1 cellular context compared by ENCODE assay signal in the genomic region with DNA sequence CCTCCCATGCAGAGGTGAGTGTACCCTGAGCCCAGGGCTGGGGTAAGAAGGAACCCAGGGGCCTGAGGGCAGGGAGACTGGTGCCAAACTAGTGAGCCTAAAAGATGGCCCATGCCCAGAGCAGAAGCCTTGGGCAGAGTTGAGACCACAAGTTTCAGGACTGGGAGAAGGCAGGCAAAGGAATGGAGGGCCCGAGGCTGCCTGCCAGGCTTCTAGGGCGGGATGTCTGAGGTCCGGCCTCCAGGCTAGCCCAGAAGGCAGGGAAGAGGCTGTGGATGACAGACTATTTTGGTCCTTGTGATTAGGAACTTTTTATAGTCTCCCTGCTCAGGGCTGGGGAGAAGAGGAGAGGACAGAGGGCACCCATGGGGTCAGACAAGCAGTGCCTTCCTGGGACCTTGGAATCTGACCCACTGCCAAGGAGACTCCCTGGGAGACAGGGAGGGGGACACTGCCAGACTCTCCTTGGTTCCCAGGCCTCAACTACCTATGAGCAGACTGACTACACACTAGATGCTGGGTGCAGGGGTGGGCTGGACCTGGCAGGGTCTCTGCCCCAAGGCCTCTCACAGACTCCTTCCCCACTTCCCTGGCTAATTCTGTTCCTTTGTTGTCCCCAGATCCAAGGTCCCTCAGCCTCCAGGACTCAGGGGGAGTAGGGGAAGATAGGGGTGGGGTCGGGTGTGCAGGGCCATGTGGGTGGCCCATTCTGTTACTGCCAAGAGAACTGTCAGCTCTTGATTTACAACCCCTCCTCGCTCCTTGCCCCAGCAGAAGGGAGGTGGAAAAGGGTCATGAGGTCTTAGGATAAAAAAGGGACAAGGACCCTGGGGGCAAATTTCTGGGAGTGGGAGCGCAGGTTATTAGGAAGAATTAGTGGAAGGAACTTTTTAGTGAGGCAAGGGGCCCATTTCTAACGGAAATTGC.
TF ChIP-seq lines count a peak whose summit lies in the region.

No MANE protein-coding gene starts in this region.

TF ChIP-seq in GM23338, 12 proteins besides CTCF, POLR2A, EP300 and RAD21:
- TF ChIP-seq ZNF462 (CRISPR knock-in tag; IDR thresholded peaks at IDR 0.05) (no peak), POLR2AphosphoS5 (IDR thresholded peaks at IDR 0.05; ENCODE audit: low read depth) (no peak), JUNB (IDR thresholded peaks at IDR 0.05; ENCODE audit: unreplicated experiment) (no peak), CREB1 (CRISPR knock-in tag; IDR thresholded peaks at IDR 0.05; ENCODE audit: low read depth) (no peak), ETS1 (IDR thresholded peaks at IDR 0.05) (no peak), EZH2phosphoT487 (IDR thresholded peaks at IDR 0.05; ENCODE audit: unreplicated experiment) (no peak), NANOG (IDR thresholded peaks at IDR 0.05; ENCODE audit: borderline replicate concordance) (no peak), ZNF331 (CRISPR knock-in tag; IDR thresholded peaks at IDR 0.05; ENCODE audit: low read depth) (no peak), EZH2 (IDR thresholded peaks at IDR 0.05; ENCODE audit: low read depth, unreplicated experiment) (no peak), REST (IDR thresholded peaks at IDR 0.05; ENCODE audit: unreplicated experiment) (no peak), STAT1 (IDR thresholded peaks at IDR 0.05; ENCODE audit: unreplicated experiment) (no peak), ZNF114 (CRISPR knock-in tag; IDR thresholded peaks at IDR 0.05) (no peak)
